In the genomic region with DNA sequence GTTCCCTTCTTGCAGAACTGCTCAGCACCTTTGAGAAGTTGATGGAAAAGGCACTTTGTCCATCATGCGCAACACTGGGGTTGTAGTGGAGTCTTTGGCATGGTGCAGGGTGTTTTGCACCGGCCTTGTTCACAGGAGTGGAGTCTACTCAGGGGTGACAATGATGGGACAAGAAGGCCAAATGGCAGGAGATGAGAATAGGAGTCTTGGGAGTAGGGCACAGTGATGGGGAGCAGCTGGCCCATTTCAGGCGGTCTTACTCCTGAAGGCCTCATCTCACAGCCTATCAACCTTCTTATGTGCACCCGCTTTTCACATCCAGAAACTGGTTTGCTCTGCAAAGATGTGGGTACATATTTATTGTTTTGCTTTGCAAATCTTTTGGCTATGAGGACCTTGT, we compare ENCODE assay signal across 35 cellular contexts. TPM values are rescaled to one million over a fixed set of nuclear protein-coding genes. Genes with fewer than 3 reads are reported as not detected.
"Had no signal": no experiment of that assay in that cellular context is flagged by ENCODE, and none has a peak within 500 bp of the region (broad histone marks: within the 10 kb centered on the region; RNA-seq: fewer than 3 reads in every experiment).

No MANE protein-coding gene starts in this region.

- H3K4me1 Mint-ChIP-seq: activated B cell treated with CpG ODN at 0.5 μM for 24 hours; activated CD4-positive, alpha-beta memory T cell treated with anti-CD3 and anti-CD28 coated beads, Interleukin-2, amount 10 ng/mL, durations not matched to agents 7 days and 5 days; activated CD4-positive, alpha-beta T cell treated with anti-CD3 and anti-CD28 coated beads, Interleukin-2, amount 10 ng/mL, durations not matched to agents 7 days and 5 days; activated CD8-positive, alpha-beta memory T cell treated with anti-CD3 and anti-CD28 coated beads, Interleukin-2, amount 10 ng/mL, durations not matched to agents 7 days and 5 days; activated naive CD4-positive, alpha-beta T cell treated with anti-CD3 and anti-CD28 coated beads, Interleukin-2, amount 10 ng/mL, durations not matched to agents 7 days and 5 days; activated naive CD4-positive, alpha-beta T cell treated with anti-CD3 and anti-CD28 coated beads, Interleukin-2, amount 50 U/mL, for 24 hours; activated naive CD8-positive, alpha-beta T cell treated with anti-CD3 and anti-CD28 coated beads, Interleukin-2, amount 10 ng/mL, durations not matched to agents 7 days and 5 days; activated naive CD8-positive, alpha-beta T cell treated with anti-CD3 and anti-CD28 coated beads, Interleukin-2, amount 50 U/mL, for 24 hours had no signal

- FAIRE-seq: TTC549 had no signal

- ATAC-seq: activated CD8-positive, alpha-beta memory T cell treated with anti-CD3 and anti-CD28 coated beads, Interleukin-2, amount 10 ng/mL, durations not matched to agents 7 days and 5 days; activated CD8-positive, alpha-beta T cell treated with anti-CD3 and anti-CD28 coated beads, Interleukin-2, amount 10 ng/mL, durations not matched to agents 7 days and 5 days; activated naive CD8-positive, alpha-beta T cell treated with anti-CD3 and anti-CD28 coated beads, Interleukin-2, amount 50 U/mL, for 24 hours had no signal

- H3K36me3 Mint-ChIP-seq: activated CD8-positive, alpha-beta memory T cell treated with anti-CD3 and anti-CD28 coated beads, Interleukin-2, amount 10 ng/mL, durations not matched to agents 7 days and 5 days; activated naive CD4-positive, alpha-beta T cell treated with anti-CD3 and anti-CD28 coated beads, Interleukin-2, amount 10 ng/mL, durations not matched to agents 7 days and 5 days; activated naive CD4-positive, alpha-beta T cell treated with anti-CD3 and anti-CD28 coated beads, Interleukin-2, amount 50 U/mL, for 24 hours; activated naive CD8-positive, alpha-beta T cell; activated naive CD8-positive, alpha-beta T cell treated with anti-CD3 and anti-CD28 coated beads, Interleukin-2, amount 10 ng/mL, durations not matched to agents 7 days and 5 days; brain had no signal

- DNase-seq: activated B cell treated with CpG ODN at 0.5 μM for 24 hours; activated CD4-positive, alpha-beta memory T cell treated with anti-CD3 and anti-CD28 coated beads, Interleukin-2, amount 10 ng/mL, durations not matched to agents 7 days and 5 days; activated CD4-positive, alpha-beta T cell treated with anti-CD3 and anti-CD28 coated beads for 48 hours; activated CD4-positive, alpha-beta T cell treated with anti-CD3 and anti-CD28 coated beads, Interleukin-2, amount 10 ng/mL, durations not matched to agents 7 days and 5 days; activated CD4-positive, alpha-beta T cell treated with anti-CD3 and anti-CD28 coated beads, Interleukin-2, amount 50 U/mL, for 48 hours; activated CD4-positive, CD25-positive, alpha-beta regulatory T cell treated with anti-CD3 and anti-CD28 coated beads, Interleukin-2, amount 50 U/mL, for 72 hours; activated CD8-positive, alpha-beta memory T cell treated with anti-CD3 and anti-CD28 coated beads for 24 hours; activated CD8-positive, alpha-beta memory T cell treated with anti-CD3 and anti-CD28 coated beads, Interleukin-2, amount 10 ng/mL, durations not matched to agents 7 days and 5 days; activated CD8-positive, alpha-beta memory T cell treated with anti-CD3 and anti-CD28 coated beads, Interleukin-2, amount 50 U/mL, for 48 hours; activated CD8-positive, alpha-beta T cell treated with anti-CD3 and anti-CD28 coated beads, Interleukin-2, amount 10 ng/mL, durations not matched to agents 7 days and 5 days; activated effector memory CD4-positive, alpha-beta T cell treated with Interleukin-2 at 50 U/mL for 16 hours; activated gamma-delta T cell; activated naive CD4-positive, alpha-beta T cell treated with anti-CD3 and anti-CD28 coated beads, Interleukin-2, amount 10 ng/mL, durations not matched to agents 7 days and 5 days; activated naive CD4-positive, alpha-beta T cell treated with Interleukin-2 at 50 U/mL for 16 hours; activated naive CD8-positive, alpha-beta T cell treated with anti-CD3 and anti-CD28 coated beads, Interleukin-2, amount 10 ng/mL, durations not matched to agents 7 days and 5 days; activated naive CD8-positive, alpha-beta T cell treated with anti-CD3 and anti-CD28 coated beads, Interleukin-2, amount 50 U/mL, for 24 hours; activated T-cell treated with anti-CD3 and anti-CD28 coated beads, Interleukin-2, amount 50 U/mL, for 24 hours; activated T-cell treated with anti-CD3 and anti-CD28 coated beads, Interleukin-2, amount 50 U/mL, for 48 hours; amygdala; anterior cingulate cortex; central memory CD4-positive, alpha-beta T cell; T-helper 1 cell; T-helper 2 cell; T-helper 9 cell had no signal

- H3K27me3 ChIP-seq: ascending aorta had no signal

- H3K27ac ChIP-seq: ascending aorta, VCaP had no signal

- H3K9me3 Mint-ChIP-seq: activated B cell treated with CpG ODN at 0.5 μM for 24 hours; activated naive CD4-positive, alpha-beta T cell treated with anti-CD3 and anti-CD28 coated beads, Interleukin-2, amount 10 ng/mL, durations not matched to agents 7 days and 5 days; activated naive CD4-positive, alpha-beta T cell treated with anti-CD3 and anti-CD28 coated beads, Interleukin-2, amount 50 U/mL, for 24 hours; activated naive CD8-positive, alpha-beta T cell treated with anti-CD3 and anti-CD28 coated beads, Interleukin-2, amount 50 U/mL, for 24 hours; activated T-cell treated with anti-CD3 and anti-CD28 coated beads, Interleukin-2, amount 50 U/mL, for 24 hours; activated T-helper 2 cell treated with anti-CD3 and anti-CD28 coated beads, Interferon-gamma antibody, Interleukin-2, Interleukin-4, amounts not matched to agents 10 μg/mL and 5 μg/mL and 100 μg/mL, durations not matched to agents 14 hours and 24 hours and 36 hours; T-helper 2 cell treated with Interferon-gamma antibody and Interleukin-4, amounts not matched to agents 5 μg/mL and 100 μg/mL, for 36 hours had no signal

- H3K36me3 ChIP-seq: ascending aorta had no signal

- H3K4me3 Mint-ChIP-seq: activated B cell treated with CpG ODN at 0.5 μM for 24 hours; activated CD4-positive, alpha-beta memory T cell treated with anti-CD3 and anti-CD28 coated beads, Interleukin-2, amount 10 ng/mL, durations not matched to agents 7 days and 5 days; activated CD4-positive, alpha-beta T cell treated with anti-CD3 and anti-CD28 coated beads, Interleukin-2, amount 10 ng/mL, durations not matched to agents 7 days and 5 days; activated CD8-positive, alpha-beta memory T cell treated with anti-CD3 and anti-CD28 coated beads, Interleukin-2, amount 10 ng/mL, durations not matched to agents 7 days and 5 days; activated CD8-positive, alpha-beta T cell treated with anti-CD3 and anti-CD28 coated beads, Interleukin-2, amount 10 ng/mL, durations not matched to agents 7 days and 5 days; activated naive CD4-positive, alpha-beta T cell treated with anti-CD3 and anti-CD28 coated beads, Interleukin-2, amount 10 ng/mL, durations not matched to agents 7 days and 5 days; activated naive CD4-positive, alpha-beta T cell treated with anti-CD3 and anti-CD28 coated beads, Interleukin-2, amount 50 U/mL, for 24 hours; activated naive CD8-positive, alpha-beta T cell; activated naive CD8-positive, alpha-beta T cell treated with anti-CD3 and anti-CD28 coated beads, Interleukin-2, amount 10 ng/mL, durations not matched to agents 7 days and 5 days; activated naive CD8-positive, alpha-beta T cell treated with anti-CD3 and anti-CD28 coated beads, Interleukin-2, amount 50 U/mL, for 24 hours; activated T-cell treated with anti-CD3 and anti-CD28 coated beads, Interleukin-2, amount 50 U/mL, for 24 hours; brain; T-helper 1 cell treated with Interleukin-12 subunit alpha and Interleukin-12 subunit beta and Interleukin-4 antibody, amounts not matched to agents 30 μg/mL and 1 μg/mL, for 36 hours; T-helper 2 cell treated with Interferon-gamma antibody and Interleukin-4, amounts not matched to agents 5 μg/mL and 100 μg/mL, for 36 hours had no signal

- H3K4me3 ChIP-seq: ascending aorta had no signal

- H3K4me1 ChIP-seq: ascending aorta had no signal

- H3K27ac Mint-ChIP-seq: activated B cell treated with CpG ODN at 0.5 μM for 24 hours; activated CD4-positive, alpha-beta memory T cell treated with anti-CD3 and anti-CD28 coated beads, Interleukin-2, amount 10 ng/mL, durations not matched to agents 7 days and 5 days; activated CD4-positive, alpha-beta T cell treated with anti-CD3 and anti-CD28 coated beads, Interleukin-2, amount 10 ng/mL, durations not matched to agents 7 days and 5 days; activated CD8-positive, alpha-beta memory T cell treated with anti-CD3 and anti-CD28 coated beads, Interleukin-2, amount 10 ng/mL, durations not matched to agents 7 days and 5 days; activated CD8-positive, alpha-beta T cell treated with anti-CD3 and anti-CD28 coated beads, Interleukin-2, amount 10 ng/mL, durations not matched to agents 7 days and 5 days; activated naive CD4-positive, alpha-beta T cell treated with anti-CD3 and anti-CD28 coated beads, Interleukin-2, amount 10 ng/mL, durations not matched to agents 7 days and 5 days; activated naive CD4-positive, alpha-beta T cell treated with anti-CD3 and anti-CD28 coated beads, Interleukin-2, amount 50 U/mL, for 24 hours; activated naive CD8-positive, alpha-beta T cell; activated naive CD8-positive, alpha-beta T cell treated with anti-CD3 and anti-CD28 coated beads, Interleukin-2, amount 10 ng/mL, durations not matched to agents 7 days and 5 days; activated naive CD8-positive, alpha-beta T cell treated with anti-CD3 and anti-CD28 coated beads, Interleukin-2, amount 50 U/mL, for 24 hours; activated T-cell treated with anti-CD3 and anti-CD28 coated beads, Interleukin-2, amount 50 U/mL, for 24 hours; activated T-helper 2 cell treated with anti-CD3 and anti-CD28 coated beads, Interferon-gamma antibody, Interleukin-2, Interleukin-4, amounts not matched to agents 10 μg/mL and 5 μg/mL and 100 μg/mL, durations not matched to agents 14 hours and 24 hours and 36 hours; T-helper 1 cell treated with Interleukin-12 subunit alpha and Interleukin-12 subunit beta and Interleukin-4 antibody, amounts not matched to agents 30 μg/mL and 1 μg/mL, for 36 hours; T-helper 2 cell treated with Interferon-gamma antibody and Interleukin-4, amounts not matched to agents 5 μg/mL and 100 μg/mL, for 36 hours had no signal

RNA-seq across cellular contexts. Expression of a gene that starts 13.4 kb away (rescaled TPM):
- total RNA-seq: activated B cell treated with CpG ODN at 0.5 μM for 24 hours; activated CD4-positive, alpha-beta memory T cell treated with anti-CD3 and anti-CD28 coated beads, Interleukin-2, amount 10 ng/mL, durations not matched to agents 7 days and 5 days; activated CD4-positive, alpha-beta T cell treated with anti-CD3 and anti-CD28 coated beads, Interleukin-2, amount 10 ng/mL, durations not matched to agents 7 days and 5 days; activated CD8-positive, alpha-beta memory T cell treated with anti-CD3 and anti-CD28 coated beads, Interleukin-2, amount 10 ng/mL, durations not matched to agents 7 days and 5 days; activated CD8-positive, alpha-beta T cell treated with anti-CD3 and anti-CD28 coated beads, Interleukin-2, amount 10 ng/mL, durations not matched to agents 7 days and 5 days; activated naive CD8-positive, alpha-beta T cell treated with anti-CD3 and anti-CD28 coated beads, Interleukin-2, amount 10 ng/mL, durations not matched to agents 7 days and 5 days; activated T-helper 2 cell treated with anti-CD3 and anti-CD28 coated beads, Interferon-gamma antibody, Interleukin-2, Interleukin-4, amounts not matched to agents 10 μg/mL and 5 μg/mL and 100 μg/mL, durations not matched to agents 14 hours and 24 hours and 36 hours; ascending aorta; cardiac septum had no signal
- polyA plus RNA-seq: adipose tissue had no signal

RNA-seq across cellular contexts. Expression of a gene that starts 41.5 kb away (rescaled TPM):
- total RNA-seq: activated B cell treated with CpG ODN at 0.5 μM for 24 hours; activated CD4-positive, alpha-beta memory T cell treated with anti-CD3 and anti-CD28 coated beads, Interleukin-2, amount 10 ng/mL, durations not matched to agents 7 days and 5 days; activated CD4-positive, alpha-beta T cell treated with anti-CD3 and anti-CD28 coated beads, Interleukin-2, amount 10 ng/mL, durations not matched to agents 7 days and 5 days; activated CD8-positive, alpha-beta memory T cell treated with anti-CD3 and anti-CD28 coated beads, Interleukin-2, amount 10 ng/mL, durations not matched to agents 7 days and 5 days; activated CD8-positive, alpha-beta T cell treated with anti-CD3 and anti-CD28 coated beads, Interleukin-2, amount 10 ng/mL, durations not matched to agents 7 days and 5 days; activated naive CD8-positive, alpha-beta T cell treated with anti-CD3 and anti-CD28 coated beads, Interleukin-2, amount 10 ng/mL, durations not matched to agents 7 days and 5 days; activated T-helper 2 cell treated with anti-CD3 and anti-CD28 coated beads, Interferon-gamma antibody, Interleukin-2, Interleukin-4, amounts not matched to agents 10 μg/mL and 5 μg/mL and 100 μg/mL, durations not matched to agents 14 hours and 24 hours and 36 hours had no signal
